In genomic region chr15:29570931-29571727, GRCh38 we compare ENCODE assay signal across 7 cellular contexts.
A peak's percentile ranks its signal among the peaks of the same experiment; 100 is the strongest.
DNase-seq lines count a peak whose midpoint lies in the region; ATAC-seq lines count a peak whose summit lies in the region.

No MANE protein-coding gene starts in this region.

- H3K9me3 ChIP-seq in duodenal mucosa (ENCODE audit: control insufficient read depth in 1 of 2, low read length in 2 of 2) = no peaks in the 10 kb centered on the region
- no peaks in the 10 kb centered on the region for H3K9me3 ChIP-seq in mucosa of rectum (ENCODE audit: control insufficient read depth in 2 of 2, low read length in 2 of 2)
- no peaks in the 10 kb centered on the region for H3K9me3 ChIP-seq in aorta (ENCODE audit: control insufficient read depth, low read length)

- H3K27me3 ChIP-seq in duodenal mucosa (ENCODE audit: control insufficient read depth in 1 of 2, insufficient read depth in 2 of 2, low read length in 2 of 2) = peaks cover 0 to 8% of the 10 kb centered on the region in 2 donors
- H3K27me3 ChIP-seq in mucosa of rectum (ENCODE audit: control insufficient read depth in 2 of 2, insufficient read depth in 2 of 2, low read length in 2 of 2) = peaks cover 0 to 6% of the 10 kb centered on the region in 2 donors
- no peaks in the 10 kb centered on the region for H3K27me3 ChIP-seq in aorta (ENCODE audit: control insufficient read depth in 1 of 2, insufficient read depth in 2 of 2, low read length in 1 of 2)

- no peak overlapping the region for H3K27ac ChIP-seq in duodenal mucosa (ENCODE audit: low read depth, low read length)
- H3K27ac ChIP-seq in mucosa of rectum (ENCODE audit: low read depth in 2 of 2, low read length in 2 of 2) = peak overlapping the region; percentile 59 to 68
- no peak overlapping the region for H3K27ac ChIP-seq in aorta (ENCODE audit: low read depth in 1 of 2, low read length in 2 of 2)

- intact Hi-C loops in aorta (cut with DNase I) = loop anchor here in 1 of 2 donors (10.0 kb wide), 1 partner anchor 426 kb away; no protein-coding TSS in a partner anchor

- ATAC-seq in aorta (ENCODE audit: low FRiP score) = no peak
- ATAC-seq in HG02571 (IDR thresholded peaks at IDR 0.05; ENCODE audit: unreplicated experiment) = no peak

- 1 to 2% methylated on average over 33 to 90 of the region's 90 CpGs for WGBS in aorta, 2 donors

- H3K4me1 ChIP-seq in duodenal mucosa (ENCODE audit: control insufficient read depth in 1 of 2, insufficient read depth in 2 of 2, low read length in 2 of 2) = peaks cover 5 to 13% of the 10 kb centered on the region in 2 donors
- H3K4me1 ChIP-seq in mucosa of rectum (ENCODE audit: control insufficient read depth in 2 of 2, insufficient read depth in 2 of 2, low read length in 2 of 2) = peaks cover 5 to 20% of the 10 kb centered on the region in 2 donors
- no peaks in the 10 kb centered on the region for H3K4me1 ChIP-seq in aorta (ENCODE audit: control insufficient read depth in 1 of 2, insufficient read depth in 2 of 2, low read length in 2 of 2)

- H3K9ac ChIP-seq in duodenal mucosa (ENCODE audit: low read depth in 1 of 2, low read length in 2 of 2) = no peak overlapping the region
- H3K9ac ChIP-seq in mucosa of rectum (ENCODE audit: low read depth in 1 of 2, low read length in 2 of 2) = peak overlapping the region in 1 of 2 donors; percentile 62

- no peaks in the 10 kb centered on the region for H3K36me3 ChIP-seq in duodenal mucosa (ENCODE audit: control insufficient read depth in 1 of 2, insufficient read depth in 2 of 2, low read length in 2 of 2)
- H3K36me3 ChIP-seq in mucosa of rectum (ENCODE audit: control insufficient read depth in 2 of 2, insufficient read depth in 2 of 2, low read length in 2 of 2) = no peaks in the 10 kb centered on the region
- no peaks in the 10 kb centered on the region for H3K36me3 ChIP-seq in aorta (ENCODE audit: control insufficient read depth in 1 of 2, insufficient read depth in 2 of 2, low read length in 1 of 2)

- H3K4me3 ChIP-seq in duodenal mucosa (ENCODE audit: low read depth in 1 of 2, low read length in 2 of 2) (peak overlapping the region; percentile 34 to 65), mucosa of rectum (ENCODE audit: low read length in 2 of 2) (peak overlapping the region; percentile 62 to 64), aorta (ENCODE audit: low read length in 2 of 2) (peak overlapping the region; percentile 89)

- DNase-seq in GM03348 (ENCODE audit: low spot score) (peak; percentile 25), NCI-H2171 (lab: John Stamatoyannopoulos, UW) (peak; percentile 45), aorta (no peak), SW 1271 (lab: John Stamatoyannopoulos, UW) (no peak)

Comparison
In these comparisons a context has a peak if more than half of its experiments do, and no peak if none do; other contexts are left out.
1. DNase-seq: peak in GM03348 (single experiment) and NCI-H2171 (single experiment); none in aorta (0 of 2) and SW 1271 (0 of 2).
2. H3K27ac ChIP-seq: peak in mucosa of rectum (2 of 2); none in duodenal mucosa (single experiment) and aorta (0 of 2).
3. Peak in every context shown above with its lines, with median percentiles within 50 percentile points of each other: H3K4me3 ChIP-seq.